In the genomic region with DNA sequence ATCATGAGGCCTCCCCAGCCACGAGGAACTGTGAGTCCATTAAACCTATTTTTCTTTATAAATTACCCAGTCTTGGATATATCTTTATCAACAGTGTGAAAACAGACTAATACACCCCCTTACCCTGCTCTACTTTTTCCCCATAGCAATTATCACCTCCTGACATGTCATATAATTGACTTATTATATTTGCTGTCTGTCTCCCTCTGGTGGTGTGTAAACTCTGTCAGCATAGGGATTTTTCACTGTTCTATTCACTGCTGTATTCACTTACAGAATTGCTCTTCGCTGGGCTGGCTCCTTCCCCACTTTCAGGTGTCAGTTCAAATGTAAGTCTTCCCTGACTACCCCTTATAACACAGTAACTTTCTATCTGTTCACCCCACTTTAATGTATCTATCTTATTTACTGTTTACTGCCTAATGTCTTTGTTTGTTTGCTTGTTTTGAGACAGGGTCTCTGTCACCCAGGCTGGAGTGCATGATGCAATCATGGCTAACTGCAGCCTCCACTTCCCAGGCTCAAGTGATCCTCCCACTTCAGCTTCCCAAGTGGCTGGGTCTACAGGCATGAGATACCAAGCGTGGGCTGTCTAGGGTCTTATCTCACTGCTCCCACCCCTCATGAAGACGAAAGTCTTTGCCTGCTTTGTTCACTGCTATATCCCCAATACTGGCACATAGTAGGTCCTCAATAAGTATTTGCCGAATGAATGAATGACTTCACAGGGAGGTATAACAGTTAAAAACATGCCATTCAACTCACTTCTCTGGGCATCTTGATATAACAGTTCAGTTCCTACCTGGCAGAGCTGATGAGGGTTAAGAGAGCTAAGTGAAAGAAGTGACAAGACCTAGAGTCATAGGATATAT, we compare ENCODE assay signal across 1 cellular context.
TF ChIP-seq lines count a peak whose summit lies in the region.

No MANE protein-coding gene starts in this region.

TF ChIP-seq in K562, 482 proteins besides CTCF, POLR2A, EP300 and RAD21:
- TF ChIP-seq MEIS2 (IDR thresholded peaks at IDR 0.05; ENCODE audit: partially characterized antibody) (peak; percentile 71), L3MBTL2 (IDR thresholded peaks at IDR 0.05) (peak; percentile 14; the same call in 1 of the 2 replicates), KDM1A (IDR thresholded peaks at IDR 0.05) (no peak), SIX5 (IDR thresholded peaks at IDR 0.05; ENCODE audit: borderline replicate concordance in 1 of 2, insufficient read depth in 1 of 2, low read depth in 1 of 2, low read length in 2 of 2) (no peak), XRCC4 (IDR thresholded peaks at IDR 0.05; ENCODE audit: extremely low read depth, insufficient read depth, insufficient read length) (no peak), HCFC1 (IDR thresholded peaks at IDR 0.05; ENCODE audit: low read depth, low read length) (no peak), NCOA2 (IDR thresholded peaks at IDR 0.05; ENCODE audit: partially characterized antibody in 2 of 2) (peak in 1 of 2 experiments; percentile 39), ZNF75A (CRISPR knock-in tag; IDR thresholded peaks at IDR 0.05) (no peak), NRF1 (conservative IDR thresholded peaks at IDR 0.05 in 1 of 2, IDR thresholded peaks at IDR 0.05 in 1 of 2) (no peak), ZBTB1 (CRISPR knock-in tag; IDR thresholded peaks at IDR 0.05; ENCODE audit: borderline replicate concordance, low read depth) (no peak), ZKSCAN1 (IDR thresholded peaks at IDR 0.05; ENCODE audit: low read depth, low read length) (peak; percentile 74; the same call in 1 of the 2 replicates), RBM17 (IDR thresholded peaks at IDR 0.05; ENCODE audit: borderline replicate concordance, low read depth, low read length) (no peak), BRCA1 (IDR thresholded peaks at IDR 0.05) (no peak), BRCA1 (CRISPR knock-in tag; IDR thresholded peaks at IDR 0.05) (no peak), ZNF586 (CRISPR knock-in tag; conservative IDR thresholded peaks at IDR 0.05) (no peak), MCM3 (IDR thresholded peaks at IDR 0.05) (no peak), ZNF717 (CRISPR knock-in tag; IDR thresholded peaks at IDR 0.05) (no peak), CEBPG (CRISPR knock-in tag; IDR thresholded peaks at IDR 0.05) (no peak; the same call in 1 of the 2 replicates), CEBPG (tag; conservative IDR thresholded peaks at IDR 0.05 in 1 of 2, IDR thresholded peaks at IDR 0.05 in 1 of 2) (peak in 1 of 2 experiments; percentile 80; a peak in 2 of 4 replicates), SNIP1 (IDR thresholded peaks at IDR 0.05; ENCODE audit: low read depth) (no peak), TARDBP (IDR thresholded peaks at IDR 0.05) (no peak), KLF6 (CRISPR knock-in tag; IDR thresholded peaks at IDR 0.05; ENCODE audit: borderline replicate concordance) (no peak), HMG20B (CRISPR knock-in tag; IDR thresholded peaks at IDR 0.05) (no peak), ZZZ3 (IDR thresholded peaks at IDR 0.05) (no peak), TRIM24 (IDR thresholded peaks at IDR 0.05) (peak in 1 of 2 experiments; percentile 29; a peak in 1 of 4 replicates), CHCHD3 (CRISPR knock-in tag; IDR thresholded peaks at IDR 0.05) (no peak), RFX1 (IDR thresholded peaks at IDR 0.05) (peak; percentile 35; the same call in 1 of the 2 replicates), ZNF695 (CRISPR knock-in tag; IDR thresholded peaks at IDR 0.05) (no peak), SETDB1 (IDR thresholded peaks at IDR 0.05; ENCODE audit: low read length) (no peak), ATF7 (IDR thresholded peaks at IDR 0.05) (0 out of 2 replicates have a peak, but pooled peaks have one; percentile 29)
- TF ChIP-seq, protein P1, sequence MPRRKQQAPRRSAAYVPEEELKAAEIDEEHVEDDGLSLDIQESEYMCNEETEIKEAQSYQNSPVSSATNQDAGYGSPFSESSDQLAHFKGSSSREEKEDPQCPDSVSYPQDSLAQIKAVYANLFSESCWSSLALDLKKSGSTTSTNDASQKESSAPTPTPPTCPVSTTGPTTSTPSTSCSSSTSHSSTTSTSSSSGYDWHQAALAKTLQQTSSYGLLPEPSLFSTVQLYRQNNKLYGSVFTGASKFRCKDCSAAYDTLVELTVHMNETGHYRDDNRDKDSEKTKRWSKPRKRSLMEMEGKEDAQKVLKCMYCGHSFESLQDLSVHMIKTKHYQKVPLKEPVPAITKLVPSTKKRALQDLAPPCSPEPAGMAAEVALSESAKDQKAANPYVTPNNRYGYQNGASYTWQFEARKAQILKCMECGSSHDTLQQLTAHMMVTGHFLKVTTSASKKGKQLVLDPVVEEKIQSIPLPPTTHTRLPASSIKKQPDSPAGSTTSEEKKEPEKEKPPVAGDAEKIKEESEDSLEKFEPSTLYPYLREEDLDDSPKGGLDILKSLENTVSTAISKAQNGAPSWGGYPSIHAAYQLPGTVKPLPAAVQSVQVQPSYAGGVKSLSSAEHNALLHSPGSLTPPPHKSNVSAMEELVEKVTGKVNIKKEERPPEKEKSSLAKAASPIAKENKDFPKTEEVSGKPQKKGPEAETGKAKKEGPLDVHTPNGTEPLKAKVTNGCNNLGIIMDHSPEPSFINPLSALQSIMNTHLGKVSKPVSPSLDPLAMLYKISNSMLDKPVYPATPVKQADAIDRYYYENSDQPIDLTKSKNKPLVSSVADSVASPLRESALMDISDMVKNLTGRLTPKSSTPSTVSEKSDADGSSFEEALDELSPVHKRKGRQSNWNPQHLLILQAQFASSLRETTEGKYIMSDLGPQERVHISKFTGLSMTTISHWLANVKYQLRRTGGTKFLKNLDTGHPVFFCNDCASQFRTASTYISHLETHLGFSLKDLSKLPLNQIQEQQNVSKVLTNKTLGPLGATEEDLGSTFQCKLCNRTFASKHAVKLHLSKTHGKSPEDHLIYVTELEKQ (CRISPR knock-in tag; IDR thresholded peaks at IDR 0.05) = no peak
- TF ChIP-seq, protein P2, sequence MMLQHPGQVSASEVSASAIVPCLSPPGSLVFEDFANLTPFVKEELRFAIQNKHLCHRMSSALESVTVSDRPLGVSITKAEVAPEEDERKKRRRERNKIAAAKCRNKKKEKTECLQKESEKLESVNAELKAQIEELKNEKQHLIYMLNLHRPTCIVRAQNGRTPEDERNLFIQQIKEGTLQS (IDR thresholded peaks at IDR 0.05) = peak; percentile 77
- TF ChIP-seq, protein P2 (CRISPR knock-in tag; conservative IDR thresholded peaks at IDR 0.05) = no peak
- TF ChIP-seq, protein P3, sequence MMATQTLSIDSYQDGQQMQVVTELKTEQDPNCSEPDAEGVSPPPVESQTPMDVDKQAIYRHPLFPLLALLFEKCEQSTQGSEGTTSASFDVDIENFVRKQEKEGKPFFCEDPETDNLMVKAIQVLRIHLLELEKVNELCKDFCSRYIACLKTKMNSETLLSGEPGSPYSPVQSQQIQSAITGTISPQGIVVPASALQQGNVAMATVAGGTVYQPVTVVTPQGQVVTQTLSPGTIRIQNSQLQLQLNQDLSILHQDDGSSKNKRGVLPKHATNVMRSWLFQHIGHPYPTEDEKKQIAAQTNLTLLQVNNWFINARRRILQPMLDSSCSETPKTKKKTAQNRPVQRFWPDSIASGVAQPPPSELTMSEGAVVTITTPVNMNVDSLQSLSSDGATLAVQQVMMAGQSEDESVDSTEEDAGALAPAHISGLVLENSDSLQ (IDR thresholded peaks at IDR 0.05) = peak; percentile 77
- TF ChIP-seq, protein P4, sequence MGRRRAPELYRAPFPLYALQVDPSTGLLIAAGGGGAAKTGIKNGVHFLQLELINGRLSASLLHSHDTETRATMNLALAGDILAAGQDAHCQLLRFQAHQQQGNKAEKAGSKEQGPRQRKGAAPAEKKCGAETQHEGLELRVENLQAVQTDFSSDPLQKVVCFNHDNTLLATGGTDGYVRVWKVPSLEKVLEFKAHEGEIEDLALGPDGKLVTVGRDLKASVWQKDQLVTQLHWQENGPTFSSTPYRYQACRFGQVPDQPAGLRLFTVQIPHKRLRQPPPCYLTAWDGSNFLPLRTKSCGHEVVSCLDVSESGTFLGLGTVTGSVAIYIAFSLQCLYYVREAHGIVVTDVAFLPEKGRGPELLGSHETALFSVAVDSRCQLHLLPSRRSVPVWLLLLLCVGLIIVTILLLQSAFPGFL (CRISPR knock-in tag; IDR thresholded peaks at IDR 0.05) = no peak
- TF ChIP-seq, protein P5, sequence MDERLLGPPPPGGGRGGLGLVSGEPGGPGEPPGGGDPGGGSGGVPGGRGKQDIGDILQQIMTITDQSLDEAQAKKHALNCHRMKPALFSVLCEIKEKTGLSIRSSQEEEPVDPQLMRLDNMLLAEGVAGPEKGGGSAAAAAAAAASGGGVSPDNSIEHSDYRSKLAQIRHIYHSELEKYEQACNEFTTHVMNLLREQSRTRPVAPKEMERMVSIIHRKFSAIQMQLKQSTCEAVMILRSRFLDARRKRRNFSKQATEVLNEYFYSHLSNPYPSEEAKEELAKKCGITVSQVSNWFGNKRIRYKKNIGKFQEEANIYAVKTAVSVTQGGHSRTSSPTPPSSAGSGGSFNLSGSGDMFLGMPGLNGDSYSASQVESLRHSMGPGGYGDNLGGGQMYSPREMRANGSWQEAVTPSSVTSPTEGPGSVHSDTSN (CRISPR knock-in tag; IDR thresholded peaks at IDR 0.05; ENCODE audit: low read depth) = no peak
- TF ChIP-seq, protein P5 (tag; conservative IDR thresholded peaks at IDR 0.05; ENCODE audit: low read depth) = peak; percentile 64
- TF ChIP-seq, protein P6, sequence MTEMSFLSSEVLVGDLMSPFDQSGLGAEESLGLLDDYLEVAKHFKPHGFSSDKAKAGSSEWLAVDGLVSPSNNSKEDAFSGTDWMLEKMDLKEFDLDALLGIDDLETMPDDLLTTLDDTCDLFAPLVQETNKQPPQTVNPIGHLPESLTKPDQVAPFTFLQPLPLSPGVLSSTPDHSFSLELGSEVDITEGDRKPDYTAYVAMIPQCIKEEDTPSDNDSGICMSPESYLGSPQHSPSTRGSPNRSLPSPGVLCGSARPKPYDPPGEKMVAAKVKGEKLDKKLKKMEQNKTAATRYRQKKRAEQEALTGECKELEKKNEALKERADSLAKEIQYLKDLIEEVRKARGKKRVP (CRISPR knock-in tag; IDR thresholded peaks at IDR 0.05) = 0 out of 2 replicates have a peak, but pooled peaks have one; percentile 30
